14 cellular contexts compared by ENCODE assay signal in the genomic region with DNA sequence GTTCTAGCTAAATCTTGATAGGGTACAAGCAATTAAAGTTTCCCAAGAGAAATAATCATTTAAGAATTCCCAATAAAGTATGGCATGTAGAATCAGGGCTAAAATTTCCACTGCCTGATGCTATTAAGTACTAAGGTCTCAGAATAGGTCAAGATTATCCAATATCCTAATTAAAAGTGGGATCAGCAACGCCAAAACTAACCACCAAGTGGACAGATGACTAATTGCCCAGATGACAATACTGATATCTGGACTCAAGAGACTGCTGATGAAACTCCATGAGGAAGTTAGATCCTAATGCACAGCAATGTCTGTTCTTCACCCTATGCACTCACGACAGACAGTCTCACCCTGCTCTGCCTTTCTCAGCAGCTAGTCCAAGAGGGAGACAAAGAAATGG.
"Had no signal": no experiment of that assay in that cellular context is flagged by ENCODE, and none has a peak within 500 bp of the region (broad histone marks: within the 10 kb centered on the region; RNA-seq: fewer than 3 reads in every experiment).

No MANE protein-coding gene starts in this region.

- H3K4me3 Mint-ChIP-seq: activated naive CD8-positive, alpha-beta T cell treated with anti-CD3 and anti-CD28 coated beads, Interleukin-2, amount 50 U/mL, for 24 hours; activated T-helper 17 cell treated with anti-CD3 and anti-CD28 coated beads, Interleukin-2, amount 50 U/mL, for 72 hours; effector memory CD8-positive, alpha-beta T cell; stimulated activated naive CD8-positive, alpha-beta T cell treated with anti-CD3 and anti-CD28 coated beads, Interleukin-15, Interleukin-2, amounts not matched to agents 100 ng/mL and 50 ng/mL, for 24 hours had no signal

- H3K9me3 Mint-ChIP-seq: activated naive CD8-positive, alpha-beta T cell treated with anti-CD3 and anti-CD28 coated beads, Interleukin-2, amount 50 U/mL, for 24 hours; activated T-helper 17 cell treated with anti-CD3 and anti-CD28 coated beads, Interleukin-2, amount 50 U/mL, for 72 hours; effector memory CD8-positive, alpha-beta T cell; stimulated activated naive CD8-positive, alpha-beta T cell treated with anti-CD3 and anti-CD28 coated beads, Interleukin-15, Interleukin-2, amounts not matched to agents 100 ng/mL and 50 ng/mL, for 24 hours had no signal

- H3K4me1 Mint-ChIP-seq: activated naive CD8-positive, alpha-beta T cell treated with anti-CD3 and anti-CD28 coated beads, Interleukin-2, amount 50 U/mL, for 24 hours had no signal

- H3K9me3 ChIP-seq: pancreas, suprapubic skin had no signal

- ATAC-seq: activated naive CD8-positive, alpha-beta T cell treated with anti-CD3 and anti-CD28 coated beads, Interleukin-2, amount 50 U/mL, for 24 hours; activated T-helper 17 cell treated with anti-CD3 and anti-CD28 coated beads, Interleukin-2, amount 50 U/mL, for 72 hours; effector memory CD8-positive, alpha-beta T cell; heart left ventricle; left cardiac atrium; pancreas; sciatic nerve had no signal

- H3K27me3 Mint-ChIP-seq: activated naive CD8-positive, alpha-beta T cell treated with anti-CD3 and anti-CD28 coated beads, Interleukin-2, amount 50 U/mL, for 24 hours; activated T-helper 17 cell treated with anti-CD3 and anti-CD28 coated beads, Interleukin-2, amount 50 U/mL, for 72 hours; effector memory CD8-positive, alpha-beta T cell; stimulated activated naive CD8-positive, alpha-beta T cell treated with anti-CD3 and anti-CD28 coated beads, Interleukin-15, Interleukin-2, amounts not matched to agents 100 ng/mL and 50 ng/mL, for 24 hours had no signal

- H3K36me3 ChIP-seq: heart left ventricle, pancreas, suprapubic skin had no signal

- H3K27ac Mint-ChIP-seq: activated naive CD8-positive, alpha-beta T cell treated with anti-CD3 and anti-CD28 coated beads, Interleukin-2, amount 50 U/mL, for 24 hours; activated T-helper 17 cell treated with anti-CD3 and anti-CD28 coated beads, Interleukin-2, amount 50 U/mL, for 72 hours; effector memory CD8-positive, alpha-beta T cell; stimulated activated naive CD8-positive, alpha-beta T cell treated with anti-CD3 and anti-CD28 coated beads, Interleukin-15, Interleukin-2, amounts not matched to agents 100 ng/mL and 50 ng/mL, for 24 hours had no signal

- H3K4me3 ChIP-seq: heart left ventricle, lung, pancreas, suprapubic skin had no signal

- H3K4me1 ChIP-seq: heart left ventricle, pancreas, suprapubic skin had no signal

- H3K27me3 ChIP-seq: heart left ventricle, pancreas, suprapubic skin had no signal

- DNase-seq: activated CD4-positive, alpha-beta T cell treated with anti-CD3 and anti-CD28 coated beads, Interleukin-2, amount 50 U/mL, for 1 hour; activated naive CD4-positive, alpha-beta T cell treated with Interleukin-2 at 50 U/mL for 16 hours; activated naive CD8-positive, alpha-beta T cell treated with anti-CD3 and anti-CD28 coated beads, Interleukin-2, amount 50 U/mL, for 24 hours; activated T-cell treated with anti-CD3 and anti-CD28 coated beads for 4 hours; aorta; effector memory CD8-positive, alpha-beta T cell; heart left ventricle; left cardiac atrium; pancreas had no signal
